Comparison of ENCODE assay signal across 21 cellular contexts in the genomic region with DNA sequence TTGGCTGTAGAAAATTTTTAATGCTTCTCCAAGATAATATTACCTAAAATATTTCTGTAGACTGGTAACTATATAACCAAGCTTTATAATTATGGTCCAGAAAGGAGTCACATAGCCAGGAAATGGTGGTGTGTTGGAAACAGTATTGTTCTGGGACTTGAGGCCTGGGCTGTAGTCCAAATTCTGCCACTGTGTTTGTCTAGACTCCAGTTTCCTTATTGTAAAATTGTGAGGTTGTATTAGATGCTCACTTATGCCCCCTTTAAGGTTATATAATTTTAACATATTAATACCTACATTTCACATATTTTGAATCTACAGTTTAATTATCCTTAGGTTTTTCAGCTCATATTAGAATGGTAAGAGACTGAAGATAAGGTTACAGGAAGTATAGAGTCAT. TPM values are rescaled to one million over a fixed set of nuclear protein-coding genes. Genes with fewer than 3 reads are reported as not detected.
DNase-seq lines count a peak whose midpoint lies in the region; ATAC-seq, FAIRE-seq and TF ChIP-seq lines count a peak whose summit lies in the region.
"Had no signal": no experiment of that assay in that cellular context is flagged by ENCODE, and none has a peak within 500 bp of the region (broad histone marks: within the 10 kb centered on the region; RNA-seq: fewer than 3 reads in every experiment).

No MANE protein-coding gene starts in this region.

- H3K27ac Mint-ChIP-seq in endodermal cell = no peak overlapping the region
- H3K27ac Mint-ChIP-seq in natural killer cell = no peak overlapping the region
- H3K27ac Mint-ChIP-seq: activated CD4-positive, alpha-beta T cell treated with anti-CD3 and anti-CD28 coated beads for 36 hours had no signal

- DNase-seq in H54 (ENCODE audit: insufficient read length, low spot score) (no peak), NCI-H2081 (lab: John Stamatoyannopoulos, UW) (peak; percentile 12 to 75), choroid plexus epithelial cell (ENCODE audit: low read depth) (peak; percentile 45), mucosa of gallbladder (ENCODE audit: low spot score) (peak; percentile 23), retina (no peak), endodermal cell (no peak), natural killer cell (no peak), COLO829 (ENCODE audit: low spot score) (no peak)
- DNase-seq: activated CD4-positive, alpha-beta T cell treated with anti-CD3 and anti-CD28 coated beads for 36 hours; activated naive CD4-positive, alpha-beta T cell treated with anti-CD3 and anti-CD28 coated beads, Interleukin-2, amount 50 U/mL, for 16 hours; BE2C; DMS79; naive B cell; NCI-H1105 treated with DMSO at 0.1 percent for 48 hours; NCI-H446 treated with DMSO at 0.1 percent for 48 hours; OCI-M1; posterior cingulate gyrus; stimulated activated naive CD4-positive, alpha-beta T cell treated with Interleukin-2 at 50 U/mL for 16 hours had no signal

- H3K36me3 ChIP-seq in endodermal cell (ENCODE audit: control insufficient read depth, insufficient read depth, low read length) = peaks cover 10% of the 10 kb centered on the region
- H3K36me3 ChIP-seq: BE2C had no signal

- no peak overlapping the region for H3K9ac ChIP-seq in endodermal cell (ENCODE audit: extremely low read depth, low read length, poor library complexity, severe bottlenecking)

- ATAC-seq in natural killer cell = no peak
- ATAC-seq: activated CD4-positive, alpha-beta T cell treated with anti-CD3 and anti-CD28 coated beads for 36 hours; HCT116 had no signal

- no peak overlapping the region for H3K27ac ChIP-seq in endodermal cell (ENCODE audit: low read depth, low read length)
- H3K27ac ChIP-seq: upper lobe of left lung had no signal

- H3K4me3 ChIP-seq in choroid plexus epithelial cell (ENCODE audit: low read depth, low read length) (no peak overlapping the region), endodermal cell (ENCODE audit: low read length) (no peak overlapping the region)
- H3K4me3 ChIP-seq: upper lobe of left lung had no signal

- H3K27me3 Mint-ChIP-seq in endodermal cell (ENCODE audit: insufficient read depth) (no peaks in the 10 kb centered on the region), natural killer cell (ENCODE audit: low read depth in 2 of 2) (no peaks in the 10 kb centered on the region)
- H3K27me3 Mint-ChIP-seq: activated CD4-positive, alpha-beta T cell treated with anti-CD3 and anti-CD28 coated beads for 36 hours; naive B cell had no signal

- H3K4me3 Mint-ChIP-seq in endodermal cell (no peak overlapping the region), natural killer cell (no peak overlapping the region)
- H3K4me3 Mint-ChIP-seq: activated CD4-positive, alpha-beta T cell treated with anti-CD3 and anti-CD28 coated beads for 36 hours; naive B cell had no signal

- H3K36me3 Mint-ChIP-seq in endodermal cell (ENCODE audit: low read depth) (peaks cover 16% of the 10 kb centered on the region), natural killer cell (no peaks in the 10 kb centered on the region)

- H3K4me1 ChIP-seq in endodermal cell (ENCODE audit: control insufficient read depth, insufficient read depth, low read length) = peaks cover 2% of the 10 kb centered on the region
- H3K4me1 ChIP-seq: BE2C had no signal

- no peaks in the 10 kb centered on the region for H3K4me1 Mint-ChIP-seq in endodermal cell
- H3K4me1 Mint-ChIP-seq in natural killer cell = peaks cover 0 to 7% of the 10 kb centered on the region in 2 donors

- FAIRE-seq in H54 (lab: Jason Lieb, UNC) = peak; percentile 86
- FAIRE-seq: GM19239 had no signal

- H3K27me3 ChIP-seq in endodermal cell (ENCODE audit: control insufficient read depth, insufficient read depth, low read length, poor library complexity, severe bottlenecking) = no peaks in the 10 kb centered on the region
- H3K27me3 ChIP-seq: BE2C, upper lobe of left lung had no signal

- no peak for TF ChIP-seq POLR2A in H54 (IDR thresholded peaks at IDR 0.05; ENCODE audit: low read depth, low read length)

- TF ChIP-seq CTCF in choroid plexus epithelial cell (conservative IDR thresholded peaks at IDR 0.05; ENCODE audit: low read depth, low read length) (no peak), endodermal cell (conservative IDR thresholded peaks at IDR 0.05) (no peak), natural killer cell (IDR thresholded peaks at IDR 0.05) (no peak)

- intact Hi-C loops in natural killer cell (cut with micrococcal nuclease) = no loop called here

- H3K9me3 ChIP-seq in endodermal cell (ENCODE audit: control insufficient read depth, low read length) = peaks cover 4% of the 10 kb centered on the region
- H3K9me3 ChIP-seq: BE2C, upper lobe of left lung had no signal

- H3K9me3 Mint-ChIP-seq in endodermal cell (peaks cover 5% of the 10 kb centered on the region), natural killer cell (no peaks in the 10 kb centered on the region)

RNA-seq across cellular contexts. Expression of a gene that starts 42.4 kb away (rescaled TPM):
- total RNA-seq in mucosa of gallbladder = 29.5 TPM
- 10 to 100 TPM; 31.6 to 47.4 TPM for total RNA-seq in endodermal cell
- 16.8 TPM for polyA plus RNA-seq in endodermal cell (2013, experiment 1 of 2)
- polyA plus RNA-seq in endodermal cell (2013, experiment 2 of 2) = 23.0 TPM
- total RNA-seq in natural killer cell = 10 to 100 TPM; 28.4 to 41.5 (median 33.8) TPM

Comparison
In these comparisons a context has a peak if more than half of its experiments do, and no peak if none do; other contexts are left out.
1. DNase-seq: peak in NCI-H2081 (2 of 2), choroid plexus epithelial cell (single experiment) and mucosa of gallbladder (single experiment); none in H54 (single experiment), retina (single experiment), endodermal cell (single experiment), natural killer cell (single experiment) and COLO829 (single experiment).